Comparison of ENCODE assay signal across 1 cellular context in genomic region chr13:114005206-114005720, GRCh38.
TF ChIP-seq lines count a peak whose summit lies in the region.

No MANE protein-coding gene starts in this region.

TF ChIP-seq in IMR-90, 13 proteins besides CTCF, POLR2A, EP300 and RAD21:
- TF ChIP-seq USF2 (IDR thresholded peaks at IDR 0.05; ENCODE audit: low read depth, low read length) (no peak), CEBPB (IDR thresholded peaks at IDR 0.05; ENCODE audit: low read depth, low read length) (no peak), MXI1 (IDR thresholded peaks at IDR 0.05; ENCODE audit: borderline replicate concordance, low read depth, low read length) (no peak), RCOR1 (IDR thresholded peaks at IDR 0.05; ENCODE audit: insufficient replicate concordance, low read length) (no peak), MAZ (IDR thresholded peaks at IDR 0.05; ENCODE audit: borderline replicate concordance, low read depth, low read length) (no peak), MAFK (IDR thresholded peaks at IDR 0.05; ENCODE audit: low read depth, low read length) (no peak), ELK1 (IDR thresholded peaks at IDR 0.05; ENCODE audit: borderline replicate concordance, low read depth, low read length) (no peak), NFE2L2 (IDR thresholded peaks at IDR 0.05; ENCODE audit: low read depth, low read length) (no peak)
